ENCODE assay signal across 24 cellular contexts in the genomic region with DNA sequence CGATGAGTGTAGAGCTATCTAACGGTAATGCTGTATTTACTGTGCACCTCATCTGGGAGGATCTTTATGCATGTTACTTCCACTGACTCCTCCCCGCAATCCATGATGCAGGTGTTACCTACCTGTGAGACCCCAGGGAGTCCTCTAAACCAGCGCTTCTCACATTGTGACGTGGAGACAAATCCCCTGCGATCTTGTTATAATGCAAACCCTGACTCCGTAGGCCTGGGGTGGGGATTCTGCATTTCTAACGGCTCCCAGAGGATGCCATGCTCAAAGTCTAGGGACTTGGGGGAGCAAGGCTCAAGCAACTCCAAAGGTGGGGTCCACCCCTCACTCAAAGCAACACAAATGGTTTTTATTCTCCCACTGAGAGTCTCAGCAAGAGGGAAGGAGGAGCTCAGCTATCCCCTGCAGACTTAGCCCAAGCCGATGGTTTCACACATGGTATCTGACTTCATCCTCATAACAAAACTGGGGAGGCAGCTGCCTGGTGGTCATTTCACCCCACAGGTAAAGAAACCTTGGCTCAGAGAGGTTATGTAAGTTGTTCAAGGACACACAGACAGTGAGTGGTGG.
"Had no signal": no experiment of that assay in that cellular context is flagged by ENCODE, and none has a peak within 500 bp of the region (broad histone marks: within the 10 kb centered on the region; RNA-seq: fewer than 3 reads in every experiment).

No MANE protein-coding gene starts in this region.

- H3K27ac Mint-ChIP-seq: activated CD4-positive, alpha-beta memory T cell treated with anti-CD3 and anti-CD28 coated beads for 36 hours; activated CD4-positive, alpha-beta T cell treated with anti-CD3 and anti-CD28 coated beads, Interleukin-2, amount 10 ng/mL, durations not matched to agents 7 days and 5 days; activated naive CD4-positive, alpha-beta T cell treated with anti-CD3 and anti-CD28 coated beads, Interleukin-2, amount 50 U/mL, for 72 hours; activated T-cell treated with anti-CD3 and anti-CD28 coated beads, Interleukin-2, amount 50 U/mL, for 24 hours; brain had no signal

- H3K4me3 Mint-ChIP-seq: activated CD4-positive, alpha-beta memory T cell treated with anti-CD3 and anti-CD28 coated beads for 36 hours; activated CD4-positive, alpha-beta T cell treated with anti-CD3 and anti-CD28 coated beads, Interleukin-2, amount 10 ng/mL, durations not matched to agents 7 days and 5 days; activated T-cell treated with anti-CD3 and anti-CD28 coated beads, Interleukin-2, amount 50 U/mL, for 24 hours; brain; central memory CD8-positive, alpha-beta T cell had no signal

- H3K27me3 ChIP-seq: MG63 had no signal

- H3K9me3 Mint-ChIP-seq: activated CD4-positive, alpha-beta T cell treated with anti-CD3 and anti-CD28 coated beads, Interleukin-2, amount 10 ng/mL, durations not matched to agents 7 days and 5 days; central memory CD8-positive, alpha-beta T cell had no signal

- H3K27ac ChIP-seq: SJSA1 had no signal

- H3K4me1 Mint-ChIP-seq: activated CD4-positive, alpha-beta T cell treated with anti-CD3 and anti-CD28 coated beads, Interleukin-2, amount 10 ng/mL, durations not matched to agents 7 days and 5 days; brain; central memory CD8-positive, alpha-beta T cell had no signal

- H3K9me3 ChIP-seq: MG63, SJSA1 had no signal

- H3K4me1 ChIP-seq: SJSA1 had no signal

- H3K36me3 ChIP-seq: SJSA1 had no signal

- DNase-seq: activated CD4-positive, alpha-beta memory T cell treated with anti-CD3 and anti-CD28 coated beads for 36 hours; activated CD4-positive, alpha-beta T cell treated with anti-CD3 and anti-CD28 coated beads, Interleukin-2, amount 10 ng/mL, durations not matched to agents 7 days and 5 days; activated CD4-positive, CD25-positive, alpha-beta regulatory T cell; activated effector memory CD4-positive, alpha-beta T cell treated with anti-CD3 and anti-CD28 coated beads, Interleukin-2, amount 50 U/mL, for 16 hours; activated naive CD4-positive, alpha-beta T cell treated with Interleukin-2 at 50 U/mL for 16 hours; activated T-cell treated with anti-CD3 and anti-CD28 coated beads, Interleukin-2, amount 50 U/mL, for 24 hours; amygdala; MG63; MV-4-11; NCI-H1092 treated with DMSO at 0.1 percent for 48 hours; NCI-H1417 treated with DMSO at 0.1 percent for 48 hours; NCI-H1694; NCI-H2029 treated with DMSO at 0.1 percent for 48 hours; NCI-H345; NCI-H510A; NCI-H526 treated with DMSO at 0.1 percent for 48 hours; PC-3; SHP77; SW 1271 had no signal

- ATAC-seq: activated naive CD4-positive, alpha-beta T cell treated with anti-CD3 and anti-CD28 coated beads, Interleukin-2, amount 50 U/mL, for 72 hours; PC-3; SK-N-SH treated with all-trans-retinoic acid at 6 μM for 48 hours had no signal

- H3K4me3 ChIP-seq: MG63, SJSA1 had no signal
